36 cellular contexts compared by ENCODE assay signal in genomic region chr14:96959992-96960391, GRCh38.
"Had no signal": no experiment of that assay in that cellular context is flagged by ENCODE, and none has a peak within 500 bp of the region (broad histone marks: within the 10 kb centered on the region; RNA-seq: fewer than 3 reads in every experiment).

No MANE protein-coding gene starts in this region.

- H3K27me3 ChIP-seq: adrenal gland, body of pancreas, colonic mucosa, esophagus squamous epithelium had no signal

- H3K27ac Mint-ChIP-seq: activated CD4-positive, alpha-beta memory T cell treated with anti-CD3 and anti-CD28 coated beads for 36 hours; activated CD4-positive, alpha-beta T cell treated with anti-CD3 and anti-CD28 coated beads for 36 hours; activated CD4-positive, alpha-beta T cell treated with anti-CD3 and anti-CD28 coated beads, Interleukin-2, amount 10 ng/mL, durations not matched to agents 24 days and 14 days; activated CD8-positive, alpha-beta memory T cell treated with anti-CD3 and anti-CD28 coated beads, Interleukin-2, amount 10 ng/mL, durations not matched to agents 7 days and 5 days; activated naive CD4-positive, alpha-beta T cell treated with anti-CD3 and anti-CD28 coated beads for 36 hours; activated naive CD4-positive, alpha-beta T cell treated with anti-CD3 and anti-CD28 coated beads, Interleukin-2, amount 50 U/mL, for 24 hours; activated naive CD8-positive, alpha-beta T cell treated with anti-CD3 and anti-CD28 coated beads for 36 hours; activated T-helper 1 cell treated with anti-CD3 and anti-CD28 coated beads, Interleukin-12 subunit alpha, Interleukin-12 subunit beta, Interleukin-2, Interleukin-4 antibody, amounts not matched to agents 30 ng/mL and 10 ng/mL and 1 ng/mL, durations not matched to agents 14 hours and 24 hours and 36 hours; activated T-helper 2 cell treated with anti-CD3 and anti-CD28 coated beads, Interferon-gamma antibody, Interleukin-2, Interleukin-4, amounts not matched to agents 10 μg/mL and 5 μg/mL and 100 μg/mL, durations not matched to agents 14 hours and 24 hours and 36 hours; T-helper 17 cell; T-helper 2 cell treated with Interferon-gamma antibody and Interleukin-4, amounts not matched to agents 5 μg/mL and 100 μg/mL, for 36 hours had no signal

- FAIRE-seq: endometrium, endothelial cell of umbilical vein had no signal

- H3K4me1 ChIP-seq: adrenal gland, body of pancreas, colonic mucosa, esophagus squamous epithelium, gastroesophageal sphincter had no signal

- H3K27ac ChIP-seq: adrenal gland, body of pancreas, colonic mucosa, epithelial cell of prostate, esophagus squamous epithelium, gastroesophageal sphincter had no signal

- H3K4me3 ChIP-seq: adrenal gland, body of pancreas, colonic mucosa, esophagus squamous epithelium, gastroesophageal sphincter had no signal

- H3K27me3 Mint-ChIP-seq: activated CD4-positive, alpha-beta memory T cell treated with anti-CD3 and anti-CD28 coated beads for 36 hours; activated CD4-positive, alpha-beta T cell treated with anti-CD3 and anti-CD28 coated beads for 36 hours; activated CD4-positive, alpha-beta T cell treated with anti-CD3 and anti-CD28 coated beads, Interleukin-2, amount 10 ng/mL, durations not matched to agents 24 days and 14 days; activated CD8-positive, alpha-beta memory T cell treated with anti-CD3 and anti-CD28 coated beads, Interleukin-2, amount 10 ng/mL, durations not matched to agents 7 days and 5 days; activated naive CD4-positive, alpha-beta T cell treated with anti-CD3 and anti-CD28 coated beads, Interleukin-2, amount 50 U/mL, for 24 hours; activated naive CD8-positive, alpha-beta T cell treated with anti-CD3 and anti-CD28 coated beads for 36 hours; activated naive CD8-positive, alpha-beta T cell treated with anti-CD3 and anti-CD28 coated beads, Interleukin-2, amount 50 U/mL, for 24 hours; T-helper 17 cell had no signal

- H3K36me3 ChIP-seq: adrenal gland, colonic mucosa, esophagus squamous epithelium, gastroesophageal sphincter had no signal

- ATAC-seq: activated CD4-positive, alpha-beta T cell treated with anti-CD3 and anti-CD28 coated beads for 36 hours; activated CD8-positive, alpha-beta memory T cell treated with anti-CD3 and anti-CD28 coated beads, Interleukin-2, amount 10 ng/mL, durations not matched to agents 7 days and 5 days; activated CD8-positive, alpha-beta T cell treated with anti-CD3 and anti-CD28 coated beads, Interleukin-2, amount 10 ng/mL, durations not matched to agents 7 days and 5 days; activated naive CD8-positive, alpha-beta T cell treated with anti-CD3 and anti-CD28 coated beads, Interleukin-2, amount 50 U/mL, for 24 hours; body of pancreas; gastroesophageal sphincter; T-helper 17 cell had no signal

- DNase-seq: activated CD4-positive, alpha-beta memory T cell treated with anti-CD3 and anti-CD28 coated beads for 36 hours; activated CD4-positive, alpha-beta T cell treated with anti-CD3 and anti-CD28 coated beads for 36 hours; activated CD4-positive, alpha-beta T cell treated with anti-CD3 and anti-CD28 coated beads, Interleukin-2, amount 10 ng/mL, durations not matched to agents 24 days and 14 days; activated CD4-positive, CD25-positive, alpha-beta regulatory T cell; activated CD4-positive, CD25-positive, alpha-beta regulatory T cell treated with anti-CD3 and anti-CD28 coated beads, Interleukin-2, amount 50 U/mL, for 72 hours; activated CD8-positive, alpha-beta memory T cell treated with anti-CD3 and anti-CD28 coated beads, Interleukin-2, amount 10 ng/mL, durations not matched to agents 7 days and 5 days; activated CD8-positive, alpha-beta memory T cell treated with anti-CD3 and anti-CD28 coated beads, Interleukin-2, amount 50 U/mL, for 4 hours; activated CD8-positive, alpha-beta T cell treated with anti-CD3 and anti-CD28 coated beads, Interleukin-2, amount 10 ng/mL, durations not matched to agents 7 days and 5 days; activated effector memory CD4-positive, alpha-beta T cell treated with anti-CD3 and anti-CD28 coated beads, Interleukin-2, amount 50 U/mL, for 16 hours; activated naive CD4-positive, alpha-beta T cell treated with anti-CD3 and anti-CD28 coated beads for 36 hours; activated naive CD8-positive, alpha-beta T cell treated with anti-CD3 and anti-CD28 coated beads for 36 hours; activated naive CD8-positive, alpha-beta T cell treated with anti-CD3 and anti-CD28 coated beads, Interleukin-2, amount 50 U/mL, for 24 hours; activated T-cell treated with anti-CD3 and anti-CD28 coated beads, Interleukin-2, amount 50 U/mL, for 1 hour; activated T-cell treated with anti-CD3 and anti-CD28 coated beads, Interleukin-2, amount 50 U/mL, for 48 hours; amygdala; aorta; body of pancreas; central memory CD4-positive, alpha-beta T cell; cerebellar nuclear complex; colonic mucosa; effector CD8-positive, alpha-beta T cell; esophagus squamous epithelium; foreskin melanocyte; SW 1271; T-helper 1 cell; T-helper 17 cell; T1000 had no signal

- H3K9me3 ChIP-seq: adrenal gland, body of pancreas, colonic mucosa, esophagus squamous epithelium had no signal

- H3K4me3 Mint-ChIP-seq: activated CD4-positive, alpha-beta memory T cell treated with anti-CD3 and anti-CD28 coated beads for 36 hours; activated CD4-positive, alpha-beta T cell treated with anti-CD3 and anti-CD28 coated beads for 36 hours; activated CD4-positive, alpha-beta T cell treated with anti-CD3 and anti-CD28 coated beads, Interleukin-2, amount 10 ng/mL, durations not matched to agents 24 days and 14 days; activated CD8-positive, alpha-beta memory T cell treated with anti-CD3 and anti-CD28 coated beads, Interleukin-2, amount 10 ng/mL, durations not matched to agents 7 days and 5 days; activated CD8-positive, alpha-beta T cell treated with anti-CD3 and anti-CD28 coated beads, Interleukin-2, amount 10 ng/mL, durations not matched to agents 7 days and 5 days; activated naive CD4-positive, alpha-beta T cell treated with anti-CD3 and anti-CD28 coated beads for 36 hours; activated naive CD4-positive, alpha-beta T cell treated with anti-CD3 and anti-CD28 coated beads, Interleukin-2, amount 50 U/mL, for 24 hours; activated naive CD8-positive, alpha-beta T cell treated with anti-CD3 and anti-CD28 coated beads for 36 hours; activated naive CD8-positive, alpha-beta T cell treated with anti-CD3 and anti-CD28 coated beads, Interleukin-2, amount 50 U/mL, for 24 hours; activated T-helper 1 cell treated with anti-CD3 and anti-CD28 coated beads, Interleukin-12 subunit alpha, Interleukin-12 subunit beta, Interleukin-2, Interleukin-4 antibody, amounts not matched to agents 30 ng/mL and 10 ng/mL and 1 ng/mL, durations not matched to agents 14 hours and 24 hours and 36 hours; T-helper 17 cell; T-helper 2 cell treated with Interferon-gamma antibody and Interleukin-4, amounts not matched to agents 5 μg/mL and 100 μg/mL, for 36 hours had no signal
